Comparison of ENCODE assay signal across 19 cellular contexts in genomic region chr16:75113046-75113491, GRCh38. TPM values are rescaled to one million over a fixed set of nuclear protein-coding genes. Genes with fewer than 3 reads are reported as not detected.
DNase-seq lines count a peak whose midpoint lies in the region; ATAC-seq, FAIRE-seq and TF ChIP-seq lines count a peak whose summit lies in the region.
"Had no signal": no experiment of that assay in that cellular context is flagged by ENCODE, and none has a peak within 500 bp of the region (broad histone marks: within the 10 kb centered on the region; RNA-seq: fewer than 3 reads in every experiment).

No MANE protein-coding gene starts in this region.

- H3K4me3 ChIP-seq in HepG2 (replicated peaks in 1 of 3; ENCODE audit: insufficient read depth in 1 of 3, low read depth in 2 of 3, low read length in 3 of 3) (no peak overlapping the region), right lobe of liver (no peak overlapping the region), SJCRH30 (no peak overlapping the region), upper lobe of right lung (no peak overlapping the region)
- H3K4me3 ChIP-seq: tibial artery had no signal

- TF ChIP-seq EP300 in HepG2 (IDR thresholded peaks at IDR 0.05; ENCODE audit: low read depth in 2 of 2, low read length in 2 of 2) = no peak
- TF ChIP-seq EP300 in HepG2 (CRISPR knock-in tag; IDR thresholded peaks at IDR 0.05; ENCODE audit: borderline replicate concordance) = no peak

- no peak overlapping the region for H2AFZ ChIP-seq in HepG2 (ENCODE audit: low read length)
- H2AFZ ChIP-seq: parathyroid adenoma had no signal

- FAIRE-seq in HepG2 (lab: Jason Lieb, UNC) = no peak
- FAIRE-seq: G401.6, GM12891, small intestine had no signal

- no peak for TF ChIP-seq RAD21 in HepG2 (CRISPR knock-in tag; IDR thresholded peaks at IDR 0.05)

- H3K79me2 ChIP-seq in HepG2 (ENCODE audit: insufficient read depth, low read length) = peaks cover 7% of the 10 kb centered on the region

- BruUV-seq in HepG2 (replicated peaks; lab: Mats Ljungman, UMichigan) = no TSS peak

- H3K27ac ChIP-seq in HepG2 (ENCODE audit: extremely low read length, insufficient read depth, low read length) = no peak overlapping the region
- H3K27ac ChIP-seq in right lobe of liver = no peak overlapping the region
- no peak overlapping the region for H3K27ac ChIP-seq in SJCRH30
- no peak overlapping the region for H3K27ac ChIP-seq in upper lobe of right lung
- H3K27ac ChIP-seq: parathyroid adenoma, tibial artery had no signal

- no peaks in the 10 kb centered on the region; a peak in 1 of 5 replicates for H3K27me3 ChIP-seq in HepG2 (ENCODE audit: control insufficient read depth in 1 of 2, insufficient read depth in 2 of 2, low read length in 2 of 2)
- no peaks in the 10 kb centered on the region for H3K27me3 ChIP-seq in right lobe of liver
- no peaks in the 10 kb centered on the region for H3K27me3 ChIP-seq in SJCRH30
- no peaks in the 10 kb centered on the region for H3K27me3 ChIP-seq in upper lobe of right lung
- H3K27me3 ChIP-seq: tibial artery had no signal

- TF ChIP-seq POLR2A in HepG2 (IDR thresholded peaks at IDR 0.05; ENCODE audit: insufficient read depth in 1 of 2, low read depth in 2 of 2, low read length in 2 of 2) = no peak
- TF ChIP-seq POLR2A in right lobe of liver (IDR thresholded peaks at IDR 0.05) = no peak

- TF ChIP-seq CTCF in HepG2 (CRISPR knock-in tag; IDR thresholded peaks at IDR 0.05) (no peak), right lobe of liver (IDR thresholded peaks at IDR 0.05) (no peak), upper lobe of right lung (IDR thresholded peaks at IDR 0.05) (no peak)

- no peak for DNase-seq in HepG2 (ENCODE audit: low spot score)
- no peak for DNase-seq in right lobe of liver
- DNase-seq in SJCRH30 = peak; percentile 43 to 47
- DNase-seq in islet precursor cell = peak; percentile 58
- DNase-seq in upper lobe of right lung = peak; percentile 22
- no peak for DNase-seq in NCI-H526 treated with DMSO at 0.1 percent for 48 hours (lab: John Stamatoyannopoulos, UW)
- DNase-seq: activated CD4-positive, CD25-positive, alpha-beta regulatory T cell treated with anti-CD3 and anti-CD28 coated beads, Interleukin-2, amount 50 U/mL, for 72 hours; activated CD8-positive, alpha-beta memory T cell treated with anti-CD3 and anti-CD28 coated beads, Interleukin-2, amount 50 U/mL, for 4 hours; activated gamma-delta T cell treated with Interleukin-2 at 50 U/mL for 16 hours; aorta; small intestine had no signal

- H3K9me3 ChIP-seq in HepG2 (ENCODE audit: low read length) (no peaks in the 10 kb centered on the region), right lobe of liver (no peaks in the 10 kb centered on the region), SJCRH30 (replicated peaks) (no peaks in the 10 kb centered on the region), upper lobe of right lung (no peaks in the 10 kb centered on the region)
- H3K9me3 ChIP-seq: tibial artery had no signal

- peaks cover 8% of the 10 kb centered on the region in 2 experiments; a peak in 3 of 5 replicates for H3K36me3 ChIP-seq in HepG2 (replicated peaks in 1 of 2; ENCODE audit: control insufficient read depth in 1 of 2, insufficient read depth in 2 of 2, low read length in 2 of 2)
- peaks cover 0 to 13% (median 3%) of the 10 kb centered on the region in 4 donors for H3K36me3 ChIP-seq in right lobe of liver
- H3K36me3 ChIP-seq in SJCRH30 = no peaks in the 10 kb centered on the region
- no peaks in the 10 kb centered on the region for H3K36me3 ChIP-seq in upper lobe of right lung

- in situ Hi-C loops in HepG2 (cut with HindIII; ENCODE audit: extremely low pct_ligation_motif_present, low pct_unique_long_range_greater_than_20kb) = no loop called here

- 78% methylated on average over 7 of the region's 7 CpGs for WGBS in HepG2 (ENCODE audit: low lambda C conversion rate)
- 57% methylated on average over 6 of the region's 7 CpGs for WGBS in right lobe of liver (ENCODE audit: insufficient coverage, low coverage, low lambda C conversion rate, missing lambda C conversion rate)

- H4K20me1 ChIP-seq in HepG2 (ENCODE audit: insufficient read depth, low read length) = no peaks in the 10 kb centered on the region

- H3K4me2 ChIP-seq in HepG2 (ENCODE audit: low read depth, low read length) = no peak overlapping the region

- intact Hi-C loops in HepG2 (cut with micrococcal nuclease; ENCODE audit: unreplicated experiment) = no loop called here
- intact Hi-C loops in right lobe of liver (cut with DNase I) = loop anchor here (5.0 to 10.0 kb wide), 2 partner anchors 116 to 118 kb away; partner anchors contain the start of gene ZNRF1 (in 2 of the 2)
- intact Hi-C loops in upper lobe of right lung (cut with DNase I) = loop anchor here (5.0 kb wide), 1 partner anchor 116 kb away; the partner anchor contains the start of gene ZNRF1

- H3K4me1 ChIP-seq in HepG2 (ENCODE audit: insufficient read depth, low read length) (peaks cover 67% of the 10 kb centered on the region), right lobe of liver (peaks cover 0 to 62% (median 18%) of the 10 kb centered on the region in 4 donors), SJCRH30 (peaks cover 8% of the 10 kb centered on the region), upper lobe of right lung (peaks cover 50% of the 10 kb centered on the region)

- ATAC-seq in HepG2 (no peak), right lobe of liver (no peak), upper lobe of right lung (no peak), HG03432 (IDR thresholded peaks at IDR 0.05; ENCODE audit: unreplicated experiment) (no peak), GM19463 (IDR thresholded peaks at IDR 0.05; ENCODE audit: unreplicated experiment) (no peak)
- ATAC-seq: left lobe of liver, Right ventricle myocardium inferior had no signal

- H3K9ac ChIP-seq in HepG2 (ENCODE audit: insufficient read depth, low read depth, low read length) = no peak overlapping the region; the same call in 1 of the 2 replicates
- H3K9ac ChIP-seq: parathyroid adenoma had no signal

- CTCF ChIA-PET in HepG2 (lab: Yijun Ruan, JAX; ENCODE audit: low intra/inter-chr PET ratio, low total read pairs) = no interaction called here

- POLR2A ChIA-PET in HepG2 (lab: Yijun Ruan, JAX) = interaction anchor here (3.2 to 3.9 kb wide), 2 partner anchors 115 to 121 kb away, joined by 27 to 30 read pairs; partner anchors contain the start of gene ZNRF1

TF ChIP-seq in HepG2, 621 proteins besides CTCF, POLR2A, EP300 and RAD21 (continues in another document):
- TF ChIP-seq NFIC (IDR thresholded peaks at IDR 0.05; ENCODE audit: low read length) = no peak
- TF ChIP-seq ZFP1 (CRISPR knock-in tag; IDR thresholded peaks at IDR 0.05) = no peak

RNA-seq across cellular contexts. Expression of gene LDHD, which starts 3.5 kb away (rescaled TPM):
- total RNA-seq in HepG2 (2016; rRNA removed; fragmentation: Illumina TruSeq; extraction: Trizol) = 9.1 and 9.3 TPM in 2 replicates
- total RNA-seq in HepG2 (2016; cell fraction: cytosol; rRNA removed; fragmentation: Illumina TruSeq; extraction: Trizol; ENCODE audit: low read depth) = 0.62 and 0.71 TPM in 2 replicates
- 8.4 and 10.2 TPM in 2 replicates for total RNA-seq in HepG2 (2016; cell fraction: insoluble cytoplasmic fraction; rRNA removed; fragmentation: Illumina TruSeq; extraction: Trizol)
- 1.7 and 2.0 TPM in 2 replicates for total RNA-seq in HepG2 (2016; cell fraction: membrane; rRNA removed; fragmentation: Illumina TruSeq; extraction: Trizol)
- total RNA-seq in HepG2 (2016; cell fraction: nucleus; rRNA removed; fragmentation: Illumina TruSeq; extraction: Trizol) = 7.0 and 9.0 TPM in 2 replicates
- 9.8 and 12.1 TPM in 2 replicates for polyA plus RNA-seq in HepG2 (2011; rRNA removed)
- 7.9 and 13.1 TPM in 2 replicates for polyA plus RNA-seq in HepG2 (2011; cell fraction: cytosol; rRNA removed)
- polyA plus RNA-seq in HepG2 (2011; cell fraction: nucleus; rRNA removed) = 32.0 and 36.9 TPM in 2 replicates
- polyA plus RNA-seq in HepG2 (2012) = 5.5 and 7.8 TPM in 2 replicates
- 0.62 and 0.71 TPM in 2 replicates for polyA plus RNA-seq in HepG2 (2016; cell fraction: cytosol; fragmentation: Illumina TruSeq; extraction: Trizol; ENCODE audit: low read depth)
- 7.5 and 8.7 TPM in 2 replicates for polyA plus RNA-seq in HepG2 (2016; cell fraction: insoluble cytoplasmic fraction; fragmentation: Illumina TruSeq; extraction: Trizol; ENCODE audit: low read depth)
- 1.4 and 1.6 TPM in 2 replicates for polyA plus RNA-seq in HepG2 (2016; cell fraction: membrane; fragmentation: Illumina TruSeq; extraction: Trizol; ENCODE audit: low read depth)
- polyA plus RNA-seq in HepG2 (2016; cell fraction: nucleus; fragmentation: Illumina TruSeq; extraction: Trizol; ENCODE audit: insufficient read depth, low read depth) = 12.5 and 13.2 TPM in 2 replicates
- polyA minus RNA-seq in HepG2 (2011; rRNA and poly(A)+ RNA removed; ENCODE audit: low replicate concordance) = 0.56 and 16.0 TPM in 2 replicates
- 5.1 and 5.6 TPM in 2 replicates for polyA minus RNA-seq in HepG2 (2011; cell fraction: cytosol; rRNA and poly(A)+ RNA removed)
- 11.2 and 12.2 TPM in 2 replicates for polyA minus RNA-seq in HepG2 (2011; cell fraction: nucleus; rRNA and poly(A)+ RNA removed)
- 10 to 100 TPM; 62.9 to 98.5 (median 90.2) TPM for total RNA-seq in right lobe of liver
- total RNA-seq in SJCRH30 (2014; rRNA removed; shearing (Covaris generic)) = 0.08 TPM in 1 of 2 replicates, not detected in the other
- 10.7 TPM for total RNA-seq in upper lobe of right lung

RNA-seq across cellular contexts. Expression of gene ZFP1, which starts 35.3 kb away (rescaled TPM):
- total RNA-seq in HepG2 (2016; rRNA removed; fragmentation: Illumina TruSeq; extraction: Trizol) (14.0 and 18.8 TPM in 2 replicates), right lobe of liver (10 to 100 TPM in 3 of 6 experiments, 1 to 10 TPM in 3; 3.7 to 18.6 (median 9.3) TPM), upper lobe of right lung (9.8 TPM)
- 2.3 TPM in 2 replicates for total RNA-seq in HepG2 (2016; cell fraction: cytosol; rRNA removed; fragmentation: Illumina TruSeq; extraction: Trizol; ENCODE audit: low read depth)
- total RNA-seq in HepG2 (2016; cell fraction: insoluble cytoplasmic fraction; rRNA removed; fragmentation: Illumina TruSeq; extraction: Trizol) = 13.8 and 20.4 TPM in 2 replicates
- total RNA-seq in HepG2 (2016; cell fraction: membrane; rRNA removed; fragmentation: Illumina TruSeq; extraction: Trizol) = 8.4 and 9.4 TPM in 2 replicates
- total RNA-seq in HepG2 (2016; cell fraction: nucleus; rRNA removed; fragmentation: Illumina TruSeq; extraction: Trizol) = 13.2 and 13.5 TPM in 2 replicates
- polyA plus RNA-seq in HepG2 (2011; rRNA removed) = 6.6 and 8.3 TPM in 2 replicates
- 3.6 and 6.5 TPM in 2 replicates for polyA plus RNA-seq in HepG2 (2011; cell fraction: cytosol; rRNA removed)
- polyA plus RNA-seq in HepG2 (2011; cell fraction: nucleus; rRNA removed) = 4.8 TPM in 2 replicates
- 9.9 and 11.6 TPM in 2 replicates for polyA plus RNA-seq in HepG2 (2012)
- 0.85 and 1.1 TPM in 2 replicates for polyA plus RNA-seq in HepG2 (2016; cell fraction: cytosol; fragmentation: Illumina TruSeq; extraction: Trizol; ENCODE audit: low read depth)
- 14.9 and 16.4 TPM in 2 replicates for polyA plus RNA-seq in HepG2 (2016; cell fraction: insoluble cytoplasmic fraction; fragmentation: Illumina TruSeq; extraction: Trizol; ENCODE audit: low read depth)
- polyA plus RNA-seq in HepG2 (2016; cell fraction: membrane; fragmentation: Illumina TruSeq; extraction: Trizol; ENCODE audit: low read depth) = 3.1 and 3.8 TPM in 2 replicates
- 13.5 and 13.6 TPM in 2 replicates for polyA plus RNA-seq in HepG2 (2016; cell fraction: nucleus; fragmentation: Illumina TruSeq; extraction: Trizol; ENCODE audit: insufficient read depth, low read depth)
- 9.0 and 12.5 TPM in 2 replicates for polyA minus RNA-seq in HepG2 (2011; rRNA and poly(A)+ RNA removed; ENCODE audit: low replicate concordance)
- 14.7 and 14.8 TPM in 2 replicates for polyA minus RNA-seq in HepG2 (2011; cell fraction: cytosol; rRNA and poly(A)+ RNA removed)
- 12.1 and 16.3 TPM in 2 replicates for polyA minus RNA-seq in HepG2 (2011; cell fraction: nucleus; rRNA and poly(A)+ RNA removed)
- 8.4 and 10.9 TPM in 2 replicates for total RNA-seq in SJCRH30 (2014; rRNA removed; shearing (Covaris generic))

Comparison
In these comparisons a context has a peak if more than half of its experiments do, and no peak if none do; other contexts are left out.
1. DNase-seq: peak in SJCRH30 (2 of 2), islet precursor cell (single experiment) and upper lobe of right lung (single experiment); none in HepG2 (single experiment), right lobe of liver (0 of 3) and NCI-H526 treated with DMSO at 0.1 percent for 48 hours (single experiment).